Comparison of ENCODE assay signal across 8 cellular contexts in genomic region chr17:9644910-9645751, GRCh38.
A peak's percentile ranks its signal among the peaks of the same experiment; 100 is the strongest.
DNase-seq lines count a peak whose midpoint lies in the region; ATAC-seq and TF ChIP-seq lines count a peak whose summit lies in the region.

Gene USP43, plus strand, starts transcription at chr17:9645517. Its CDS starts 116 bp downstream, at chr17:9645633.

- no peaks in the 10 kb centered on the region for H3K36me3 Mint-ChIP-seq in activated naive CD8-positive, alpha-beta T cell treated with anti-CD3 and anti-CD28 coated beads, Interleukin-2, amount 50 U/mL, for 24 hours (ENCODE audit: low read depth)

- H3K4me1 ChIP-seq in iPS-15b (ENCODE audit: control insufficient read depth, insufficient read depth, low read length) = peaks cover 13% of the 10 kb centered on the region

- CTCF ChIA-PET in GM10248 (lab: Yijun Ruan, JAX) = no interaction called here

- peak; percentile 68 for ATAC-seq in activated naive CD8-positive, alpha-beta T cell treated with anti-CD3 and anti-CD28 coated beads, Interleukin-2, amount 50 U/mL, for 24 hours
- no peak for ATAC-seq in GM18868 (IDR thresholded peaks at IDR 0.05; ENCODE audit: unreplicated experiment)

- POLR2A ChIA-PET in GM10248 (lab: Yijun Ruan, JAX) = no interaction called here

- peak within 1 kb of the TSS; percentile 94 for H3K27ac ChIP-seq in 22Rv1
- H3K27ac ChIP-seq in skin epidermis = peak within 1 kb of the TSS in 18 of 21 experiments; percentile 12 to 82 (median 64)

- H3K4me3 ChIP-seq in iPS-15b (ENCODE audit: low read depth, low read length) (peak within 1 kb of the TSS; percentile 85), skin epidermis (peak within 1 kb of the TSS; percentile 29 to 70 (median 63))

- H3K27ac Mint-ChIP-seq in activated naive CD8-positive, alpha-beta T cell treated with anti-CD3 and anti-CD28 coated beads, Interleukin-2, amount 50 U/mL, for 24 hours = peak within 1 kb of the TSS; percentile 52

- H3K4me1 Mint-ChIP-seq in activated naive CD8-positive, alpha-beta T cell treated with anti-CD3 and anti-CD28 coated beads, Interleukin-2, amount 50 U/mL, for 24 hours = peaks cover 15% of the 10 kb centered on the region

- H3K9me3 Mint-ChIP-seq in activated naive CD8-positive, alpha-beta T cell treated with anti-CD3 and anti-CD28 coated beads, Interleukin-2, amount 50 U/mL, for 24 hours = no peaks in the 10 kb centered on the region

- no peaks in the 10 kb centered on the region for H3K36me3 ChIP-seq in iPS-15b (ENCODE audit: control insufficient read depth, insufficient read depth, low read length)

- H3K9me3 ChIP-seq in iPS-15b (ENCODE audit: control insufficient read depth, insufficient read depth, low read length) = no peaks in the 10 kb centered on the region

- peak within 1 kb of the TSS; percentile 77 for H3K4me3 Mint-ChIP-seq in activated naive CD8-positive, alpha-beta T cell treated with anti-CD3 and anti-CD28 coated beads, Interleukin-2, amount 50 U/mL, for 24 hours

- peaks cover 49% of the 10 kb centered on the region for H3K27me3 Mint-ChIP-seq in activated naive CD8-positive, alpha-beta T cell treated with anti-CD3 and anti-CD28 coated beads, Interleukin-2, amount 50 U/mL, for 24 hours

- H3K9ac ChIP-seq in iPS-15b (ENCODE audit: low read depth, low read length) = peak within 1 kb of the TSS; percentile 74

- TF ChIP-seq CTCF in 22Rv1 (IDR thresholded peaks at IDR 0.05) (peak; percentile 13; the same call in 1 of the 2 replicates), GM10248 (IDR thresholded peaks at IDR 0.05; ENCODE audit: control extremely low read depth, extremely low read depth, low read depth, missing control alignments) (no peak)

- peaks cover 7% of the 10 kb centered on the region for H3K27me3 ChIP-seq in iPS-15b (ENCODE audit: control insufficient read depth, insufficient read depth, low read length)

- peak; percentile 38 for DNase-seq in GM10248 (ENCODE audit: extremely low spot score)
- peak; percentile 80 to 85 for DNase-seq in NCI-H524 (lab: John Stamatoyannopoulos, UW)
- peak; percentile 48 for DNase-seq in activated naive CD8-positive, alpha-beta T cell treated with anti-CD3 and anti-CD28 coated beads, Interleukin-2, amount 50 U/mL, for 24 hours
- no peak for DNase-seq in NCI-H1092 treated with DMSO at 0.1 percent for 48 hours (lab: John Stamatoyannopoulos, UW)
